13 cellular contexts compared by ENCODE assay signal in the genomic region with DNA sequence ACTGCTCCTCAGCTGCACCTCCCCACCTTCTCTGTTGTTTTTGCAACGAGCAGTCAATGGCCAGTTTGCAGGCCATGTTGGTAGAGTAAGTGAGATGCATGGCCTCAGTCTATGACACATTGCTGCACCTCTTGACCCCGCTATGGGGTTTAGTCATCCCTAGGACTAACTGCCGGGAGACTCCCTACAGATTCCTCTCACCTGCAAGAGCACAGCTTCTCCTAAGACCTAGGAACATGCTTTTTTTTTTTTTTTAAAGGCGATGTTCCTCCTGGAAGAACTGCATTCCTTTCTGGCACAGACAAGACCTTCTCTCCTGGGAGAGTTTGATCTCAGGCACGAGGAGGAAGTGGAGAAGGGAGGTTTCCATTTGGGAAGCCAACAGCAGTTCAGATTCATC.
DNase-seq lines count a peak whose midpoint lies in the region; ATAC-seq and TF ChIP-seq lines count a peak whose summit lies in the region.
"Had no signal": no experiment of that assay in that cellular context is flagged by ENCODE, and none has a peak within 500 bp of the region (broad histone marks: within the 10 kb centered on the region; RNA-seq: fewer than 3 reads in every experiment).

No MANE protein-coding gene starts in this region.

- peaks cover 56% of the 10 kb centered on the region for H3K4me1 ChIP-seq in PC-3 (ENCODE audit: insufficient read depth, low read length)
- H3K4me1 ChIP-seq: HAP-1 had no signal

- in situ Hi-C loops in Caki2 (cut with HindIII; ENCODE audit: low pct_unique_long_range_greater_than_20kb, low sequenced_read_pairs) = no loop called here

- H3K36me3 ChIP-seq in PC-3 (ENCODE audit: low read depth, low read length) = peaks cover 6% of the 10 kb centered on the region; the same call in 1 of the 2 replicates
- H3K36me3 ChIP-seq: HAP-1 had no signal

- H3F3A ChIP-seq in PC-3 (ENCODE audit: low read length, unreplicated experiment) = peaks cover 14% of the 10 kb centered on the region

- H3K9me3 ChIP-seq in PC-3 (ENCODE audit: low read length) = no peaks in the 10 kb centered on the region
- H3K9me3 ChIP-seq: HAP-1 had no signal

- CTCF ChIA-PET in PC-3 (lab: Charles Lee) = no interaction called here

- peak overlapping the region; percentile 1; the same call in 1 of the 2 replicates for H2AFZ ChIP-seq in PC-3 (ENCODE audit: low read length)

- POLR2A ChIA-PET in PC-3 (lab: Charles Lee; ENCODE audit: unreplicated experiment) = interaction anchor here (0.7 kb wide), 2 partner anchors 10 to 13 kb away, joined by 3 to 4 read pairs; no protein-coding TSS in a partner anchor

- H3K79me2 ChIP-seq in PC-3 (ENCODE audit: low read length) = no peaks in the 10 kb centered on the region

- DNase-seq in Caki2 (ENCODE audit: low read depth) = peak; percentile 65
- DNase-seq in PC-3 = peak; percentile 94
- peak; percentile 44 for DNase-seq in epithelial cell of proximal tubule (ENCODE audit: low read depth)
- peak; percentile 47 for DNase-seq in posterior vena cava (ENCODE audit: low spot score)
- DNase-seq in C1 segment of cervical spinal cord (lab: John Stamatoyannopoulos, UW) = no peak
- DNase-seq: activated CD4-positive, alpha-beta T cell treated with anti-CD3 and anti-CD28 coated beads for 1 hour; MM.1S; NCI-H510A treated with DMSO at 0.1 percent for 48 hours; SHP77 treated with DMSO at 0.1 percent for 48 hours had no signal

- H3K4me2 ChIP-seq in PC-3 (ENCODE audit: low read length) = peak overlapping the region; percentile 27

- BruUV-seq in PC-3 (replicated peaks; lab: Mats Ljungman, UMichigan) = no TSS peak

- H3K4me3 ChIP-seq in PC-3 (ENCODE audit: low read length) (no peak overlapping the region), epithelial cell of proximal tubule (ENCODE audit: low read depth, low read length) (no peak overlapping the region)
- H3K4me3 ChIP-seq: HAP-1 had no signal

- peak overlapping the region; percentile 94 for H3K27ac ChIP-seq in PC-3 (ENCODE audit: low read length)

- ATAC-seq in PC-3 = peak; percentile 57
- no peak for ATAC-seq in HG03175 (IDR thresholded peaks at IDR 0.05; ENCODE audit: unreplicated experiment)
- ATAC-seq in HG02852 (IDR thresholded peaks at IDR 0.05; ENCODE audit: unreplicated experiment) = no peak
- no peak for ATAC-seq in GM18861 (IDR thresholded peaks at IDR 0.05; ENCODE audit: unreplicated experiment)

- H4K20me1 ChIP-seq in PC-3 (ENCODE audit: low read length) = no peaks in the 10 kb centered on the region

- no peak for TF ChIP-seq CTCF in PC-3 (conservative IDR thresholded peaks at IDR 0.05; ENCODE audit: low read depth, low read length)
- TF ChIP-seq CTCF in epithelial cell of proximal tubule (conservative IDR thresholded peaks at IDR 0.05; ENCODE audit: low read depth, low read length) = no peak

- no peaks in the 10 kb centered on the region for H3K27me3 ChIP-seq in PC-3 (ENCODE audit: low read length)

- no peaks in the 10 kb centered on the region for H3K9me2 ChIP-seq in PC-3 (replicated peaks; ENCODE audit: low read length)

- peak overlapping the region; percentile 62 for H3K9ac ChIP-seq in PC-3 (ENCODE audit: low read length)

- intact Hi-C loops in PC-3 (cut with micrococcal nuclease) = no loop called here
- intact Hi-C loops in posterior vena cava (cut with DNase I) = loop anchor here in 1 of 2 donors (10.0 kb wide), 1 partner anchor 59 kb away; no protein-coding TSS in a partner anchor

Comparison
In these comparisons a context has a peak if more than half of its experiments do, and no peak if none do; other contexts are left out.
1. DNase-seq: peak in Caki2 (single experiment), PC-3 (single experiment), epithelial cell of proximal tubule (single experiment) and posterior vena cava (single experiment); none in C1 segment of cervical spinal cord (0 of 14).